In the genomic region with DNA sequence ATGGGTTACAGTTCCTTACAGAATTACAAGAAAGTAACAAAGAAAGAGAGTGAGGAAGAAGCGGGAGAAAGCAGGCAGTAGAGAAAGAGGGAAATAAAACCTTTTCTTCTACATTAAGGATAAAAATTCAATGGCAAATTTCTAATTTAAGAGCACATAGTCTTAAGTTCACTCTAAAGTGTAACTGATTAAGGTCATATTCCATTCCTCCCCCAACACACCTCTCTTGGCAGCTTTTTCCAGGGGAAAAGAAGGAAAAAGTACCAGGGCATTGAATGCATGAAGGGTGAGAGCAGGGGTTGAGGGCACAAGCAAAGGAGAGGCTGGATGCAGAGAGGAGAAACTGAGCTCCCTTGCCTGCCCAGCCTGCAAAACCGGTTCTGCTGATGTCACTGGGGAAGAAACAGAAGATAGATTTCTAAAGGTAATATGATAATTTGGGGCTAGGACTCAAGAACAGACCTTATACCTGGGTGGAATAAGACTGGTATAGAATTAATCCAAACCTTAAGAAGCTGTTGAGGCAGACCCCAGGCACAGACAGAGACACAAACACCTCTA, we compare ENCODE assay signal across 13 cellular contexts. TPM values are rescaled to one million over a fixed set of nuclear protein-coding genes. Genes with fewer than 3 reads are reported as not detected.
"Had no signal": no experiment of that assay in that cellular context is flagged by ENCODE, and none has a peak within 500 bp of the region (broad histone marks: within the 10 kb centered on the region; RNA-seq: fewer than 3 reads in every experiment).

No MANE protein-coding gene starts in this region.

- ATAC-seq: gastroesophageal sphincter, lower lobe of right lung had no signal

- H3K9me3 ChIP-seq: colonic mucosa, gastroesophageal sphincter, lower lobe of right lung, tibial nerve had no signal

- H3K4me3 ChIP-seq: colonic mucosa, gastroesophageal sphincter, lower lobe of right lung, tibial nerve had no signal

- H3K36me3 ChIP-seq: colonic mucosa, gastroesophageal sphincter, lower lobe of right lung, tibial nerve had no signal

- H3K27me3 ChIP-seq: colonic mucosa, gastroesophageal sphincter, tibial nerve had no signal

- H3K4me1 ChIP-seq: colonic mucosa, gastroesophageal sphincter, tibial nerve had no signal

- DNase-seq: activated CD4-positive, alpha-beta T cell treated with anti-CD3 and anti-CD28 coated beads for 4 hours; activated naive CD4-positive, alpha-beta T cell treated with anti-CD3 and anti-CD28 coated beads for 36 hours; colonic mucosa; kidney glomerular epithelial cell; lower lobe of right lung; naive thymus-derived CD4-positive, alpha-beta T cell; posterior cingulate gyrus; small intestine; T1000 had no signal

- H3K27ac ChIP-seq: colonic mucosa, gastroesophageal sphincter, lower lobe of right lung, tibial nerve had no signal

RNA-seq across cellular contexts. Expression of gene ACMSD, which starts 4.6 kb away (rescaled TPM):
- total RNA-seq: activated naive CD4-positive, alpha-beta T cell treated with anti-CD3 and anti-CD28 coated beads for 36 hours; cardiac septum; colonic mucosa; fibroblast of lung; gastroesophageal sphincter; lower lobe of right lung; naive thymus-derived CD4-positive, alpha-beta T cell; tibial nerve had no signal
